15 cellular contexts compared by ENCODE assay signal in genomic region chr7:92939793-92940360, GRCh38.
DNase-seq lines count a peak whose midpoint lies in the region; ATAC-seq, FAIRE-seq and TF ChIP-seq lines count a peak whose summit lies in the region.
"Had no signal": no experiment of that assay in that cellular context is flagged by ENCODE, and none has a peak within 500 bp of the region (broad histone marks: within the 10 kb centered on the region; RNA-seq: fewer than 3 reads in every experiment).

No MANE protein-coding gene starts in this region.

- BruUV-seq in HCT116 (replicated peaks; lab: Mats Ljungman, UMichigan) (no TSS peak), GM12878 (replicated peaks; lab: Mats Ljungman, UMichigan) (no TSS peak)

- TF ChIP-seq CTCF in DND-41 (IDR thresholded peaks at IDR 0.05; ENCODE audit: borderline replicate concordance, extremely low read depth, low read length, poor library complexity, severe bottlenecking) (no peak), HCT116 (IDR thresholded peaks at IDR 0.05 in 2 of 3, conservative IDR thresholded peaks at IDR 0.05 in 1 of 3; ENCODE audit: borderline replicate concordance in 1 of 3, insufficient read depth in 1 of 3, low read depth in 2 of 3, low read length in 2 of 3) (no peak), GM12878 (IDR thresholded peaks at IDR 0.05 in 2 of 3, conservative IDR thresholded peaks at IDR 0.05 in 1 of 3; ENCODE audit: control insufficient read depth in 2 of 3, extremely low read depth in 1 of 3, insufficient read depth in 1 of 3, low read depth in 3 of 3, low read length in 3 of 3) (no peak), progenitor cell of endocrine pancreas (IDR thresholded peaks at IDR 0.05; ENCODE audit: unreplicated experiment) (no peak), adrenal gland (IDR thresholded peaks at IDR 0.05) (no peak)

- H3K36me3 ChIP-seq in DND-41 (ENCODE audit: insufficient read depth, low read length): no peaks in the 10 kb centered on the region
- no peaks in the 10 kb centered on the region for H3K36me3 ChIP-seq in HCT116 (ENCODE audit: control insufficient read depth in 1 of 2, insufficient read depth in 2 of 2, low read length in 2 of 2)
- no peaks in the 10 kb centered on the region for H3K36me3 ChIP-seq in GM12878 (ENCODE audit: control insufficient read depth in 2 of 2, insufficient read depth in 2 of 2, low read length in 1 of 2)
- no peaks in the 10 kb centered on the region for H3K36me3 ChIP-seq in H7 (replicated peaks; ENCODE audit: control insufficient read depth, insufficient read depth, low read length)
- H3K36me3 ChIP-seq in adrenal gland (replicated peaks in 1 of 2): no peaks in the 10 kb centered on the region

- no peaks in the 10 kb centered on the region for H3K27me3 ChIP-seq in DND-41 (ENCODE audit: insufficient read depth, low read length, poor library complexity)
- no peaks in the 10 kb centered on the region for H3K27me3 ChIP-seq in HCT116 (ENCODE audit: insufficient read depth, low read length)
- no peaks in the 10 kb centered on the region for H3K27me3 ChIP-seq in GM12878 (replicated peaks in 1 of 2; ENCODE audit: control insufficient read depth in 2 of 2, insufficient read depth in 2 of 2, low read length in 1 of 2)
- no peaks in the 10 kb centered on the region for H3K27me3 ChIP-seq in H7 (ENCODE audit: control insufficient read depth, insufficient read depth, low read length)
- H3K27me3 ChIP-seq in adrenal gland: no peaks in the 10 kb centered on the region

- no peak overlapping the region for H3K9ac ChIP-seq in DND-41 (ENCODE audit: low read depth, low read length)
- H3K9ac ChIP-seq in HCT116 (ENCODE audit: low read length): no peak overlapping the region
- H3K9ac ChIP-seq in GM12878 (ENCODE audit: control insufficient read depth, insufficient read depth, low read length): no peak overlapping the region

- TF ChIP-seq EP300 in GM12878 (IDR thresholded peaks at IDR 0.05; ENCODE audit: borderline replicate concordance in 1 of 2, control insufficient read depth in 1 of 2, low read depth in 2 of 2, low read length in 2 of 2): no peak

- H3K4me3 Mint-ChIP-seq in progenitor cell of endocrine pancreas (ENCODE audit: low read depth): no peak overlapping the region
- H3K4me3 Mint-ChIP-seq: CD4-positive, alpha-beta memory T cell; H9 had no signal

- H3K27ac Mint-ChIP-seq in progenitor cell of endocrine pancreas: peak overlapping the region; percentile 3
- H3K27ac Mint-ChIP-seq: CD4-positive, alpha-beta memory T cell; H9 had no signal

- no peaks in the 10 kb centered on the region for H3K9me2 ChIP-seq in HCT116 (ENCODE audit: insufficient read depth)

- no peak for FAIRE-seq in GM12878 (lab: Jason Lieb, UNC)
- FAIRE-seq: G401.6 had no signal

- H3K27ac ChIP-seq in DND-41 (ENCODE audit: low read length): no peak overlapping the region
- no peak overlapping the region for H3K27ac ChIP-seq in HCT116 (ENCODE audit: low read depth, low read length)
- no peak overlapping the region for H3K27ac ChIP-seq in GM12878 (ENCODE audit: control insufficient read depth, insufficient read depth)
- H3K27ac ChIP-seq in adrenal gland: no peak overlapping the region

- POLR2A ChIA-PET in HCT116 (lab: Charles Lee) (no interaction called here), GM12878 (lab: Charles Lee) (no interaction called here)

- in situ Hi-C loops in GM12878 (cut with MboI): no loop called here

- H3K4me1 ChIP-seq in DND-41 (ENCODE audit: insufficient read depth, low read length) (no peaks in the 10 kb centered on the region), HCT116 (ENCODE audit: control insufficient read depth in 1 of 2, insufficient read depth in 2 of 2, low read length in 2 of 2) (no peaks in the 10 kb centered on the region), GM12878 (ENCODE audit: control insufficient read depth, insufficient read depth, low read length) (no peaks in the 10 kb centered on the region), adrenal gland (replicated peaks in 1 of 2) (no peaks in the 10 kb centered on the region)

- 54% methylated on average over 3 of the region's 3 CpGs for WGBS in GM12878 (ENCODE audit: insufficient coverage, insufficient replicate concordance, low lambda C conversion rate, missing lambda C conversion rate)
- 64 to 87% (median 72%) methylated on average over 3 of the region's 3 CpGs for WGBS in adrenal gland, 4 donors

- H4K20me1 ChIP-seq in DND-41 (ENCODE audit: insufficient read depth, low read length) (no peaks in the 10 kb centered on the region), HCT116 (ENCODE audit: insufficient read depth) (no peaks in the 10 kb centered on the region), GM12878 (ENCODE audit: control insufficient read depth, insufficient read depth) (no peaks in the 10 kb centered on the region)

- no peaks in the 10 kb centered on the region for H3K36me3 Mint-ChIP-seq in progenitor cell of endocrine pancreas (ENCODE audit: insufficient read depth)
- H3K36me3 Mint-ChIP-seq: CD4-positive, alpha-beta memory T cell had no signal

- TF ChIP-seq POLR2A in HCT116 (IDR thresholded peaks at IDR 0.05; ENCODE audit: borderline replicate concordance, extremely low read depth, insufficient read depth, insufficient read length) (no peak), GM12878 (IDR thresholded peaks at IDR 0.05; ENCODE audit: low read depth, low read length) (no peak), adrenal gland (IDR thresholded peaks at IDR 0.05) (no peak)

- no peak overlapping the region for H3K4me3 ChIP-seq in DND-41 (ENCODE audit: low read depth in 1 of 2, low read length in 2 of 2)
- H3K4me3 ChIP-seq in HCT116 (replicated peaks in 1 of 2; ENCODE audit: low read depth in 1 of 2, low read length in 2 of 2): no peak overlapping the region
- no peak overlapping the region for H3K4me3 ChIP-seq in GM12878
- no peak overlapping the region for H3K4me3 ChIP-seq in H7 (ENCODE audit: insufficient read depth, low read depth, low read length)
- no peak overlapping the region for H3K4me3 ChIP-seq in adrenal gland

- H3K9me3 ChIP-seq in DND-41 (ENCODE audit: insufficient read depth, low read length, severe bottlenecking) (no peaks in the 10 kb centered on the region), HCT116 (ENCODE audit: control insufficient read depth in 1 of 2, insufficient read depth in 1 of 2, low read depth in 1 of 2, low read length in 2 of 2) (no peaks in the 10 kb centered on the region), GM12878 (replicated peaks; ENCODE audit: control insufficient read depth, insufficient read depth, low read length) (peaks cover 8% of the 10 kb centered on the region), adrenal gland (replicated peaks in 1 of 3) (no peaks in the 10 kb centered on the region)

- no peaks in the 10 kb centered on the region for H3K27me3 Mint-ChIP-seq in progenitor cell of endocrine pancreas

- CTCF ChIA-PET in HCT116 (lab: Charles Lee): no interaction called here
- CTCF ChIA-PET in GM12878 (lab: Yijun Ruan, JAX): interaction anchor here (0.9 kb wide), 1 partner anchor 79 kb away, joined by 4 read pairs; no protein-coding TSS in a partner anchor

- peaks cover 3% of the 10 kb centered on the region for H3K9me3 Mint-ChIP-seq in progenitor cell of endocrine pancreas (ENCODE audit: low read depth)

- intact Hi-C loops in HCT116 (cut with micrococcal nuclease): no loop called here
- intact Hi-C loops in GM12878 (cut with micrococcal nuclease; ENCODE audit: unreplicated experiment): no loop called here
- intact Hi-C loops in adrenal gland (cut with DNase I): no loop called here

- H3K79me2 ChIP-seq in DND-41 (ENCODE audit: insufficient read depth, low read length) (no peaks in the 10 kb centered on the region), HCT116 (ENCODE audit: insufficient read depth, low read length) (no peaks in the 10 kb centered on the region), GM12878 (ENCODE audit: control insufficient read depth, insufficient read depth, low read length) (no peaks in the 10 kb centered on the region)

- TF ChIP-seq RAD21 in HCT116 (IDR thresholded peaks at IDR 0.05; ENCODE audit: low read depth): no peak
- no peak for TF ChIP-seq RAD21 in GM12878 (IDR thresholded peaks at IDR 0.05; ENCODE audit: insufficient read depth, low read depth, low read length)

- H2AFZ ChIP-seq in DND-41 (ENCODE audit: low read depth, low read length): no peak overlapping the region
- H2AFZ ChIP-seq in HCT116 (ENCODE audit: low read depth, low read length, poor library complexity, severe bottlenecking): no peak overlapping the region
- no peak overlapping the region for H2AFZ ChIP-seq in GM12878 (ENCODE audit: control insufficient read depth, low read depth, low read length)

- RAD21 ChIA-PET in HCT116 (lab: Charles Lee; ENCODE audit: low non-redundant PET in 1 of 2, low total read pairs in 2 of 2, uncharacterized antibody in 2 of 2, unreplicated experiment in 2 of 2) (no interaction called here), GM12878 (lab: Charles Lee; ENCODE audit: unreplicated experiment) (no interaction called here)

- ATAC-seq in DND-41 (ENCODE audit: insufficient read depth, low read depth) (0 out of 3 replicates have a peak, but pooled peaks have one; percentile 20), HCT116 (no peak), GM12878 (no peak)

- peaks cover 3% of the 10 kb centered on the region for H3K4me1 Mint-ChIP-seq in progenitor cell of endocrine pancreas (ENCODE audit: low read depth)
- H3K4me1 Mint-ChIP-seq: H9 had no signal

- SMC1A ChIA-PET in GM12878 (lab: Charles Lee; ENCODE audit: uncharacterized antibody, unreplicated experiment): no interaction called here

- H3K4me2 ChIP-seq in DND-41 (ENCODE audit: insufficient read depth, low read length): no peak overlapping the region
- no peak overlapping the region for H3K4me2 ChIP-seq in HCT116 (ENCODE audit: low read length)
- H3K4me2 ChIP-seq in GM12878 (ENCODE audit: control insufficient read depth, insufficient read depth): no peak overlapping the region

- DNase-seq in DND-41: no peak
- DNase-seq in HCT116 (ENCODE audit: low read depth, low spot score): no peak
- no peak for DNase-seq in GM12878 (ENCODE audit: low read depth, low spot score)
- DNase-seq in progenitor cell of endocrine pancreas (ENCODE audit: low spot score, unreplicated experiment): no peak
- DNase-seq in H7: no peak
- no peak for DNase-seq in adrenal gland
- DNase-seq: C1 segment of cervical spinal cord; Calu3; CD4-positive, alpha-beta memory T cell; COR-L47; DMS53; DMS79 treated with DMSO at 0.1 percent for 48 hours; GOT3; H9 had no signal

TF ChIP-seq in HCT116, 20 proteins besides CTCF, POLR2A, EP300 and RAD21:
- TF ChIP-seq YY1 (IDR thresholded peaks at IDR 0.05; ENCODE audit: extremely low read depth, insufficient replicate concordance, low read depth, low read length): no peak
- peak; percentile 52 for TF ChIP-seq ZNF274 (IDR thresholded peaks at IDR 0.05; ENCODE audit: low read depth, low read length)

TF ChIP-seq in GM12878, 131 proteins besides CTCF, POLR2A, EP300 and RAD21:
- peak; percentile 39 for TF ChIP-seq ZNF274 (IDR thresholded peaks at IDR 0.05; ENCODE audit: insufficient read depth, insufficient read length)
- TF ChIP-seq MYB (IDR thresholded peaks at IDR 0.05; ENCODE audit: borderline replicate concordance, low read depth, low read length): no peak
